In genomic region chr20:38146628-38147027, GRCh38 we compare ENCODE assay signal across 20 cellular contexts. TPM values are rescaled to one million over a fixed set of nuclear protein-coding genes. Genes with fewer than 3 reads are reported as not detected.
DNase-seq lines count a peak whose midpoint lies in the region; ATAC-seq, FAIRE-seq and TF ChIP-seq lines count a peak whose summit lies in the region.
"Had no signal": no experiment of that assay in that cellular context is flagged by ENCODE, and none has a peak within 500 bp of the region (broad histone marks: within the 10 kb centered on the region; RNA-seq: fewer than 3 reads in every experiment).

No MANE protein-coding gene starts in this region.

- in situ Hi-C loops in HepG2 (cut with HindIII; ENCODE audit: extremely low pct_ligation_motif_present, low pct_unique_long_range_greater_than_20kb): no loop called here

- H3K27me3 ChIP-seq in RWPE2 (ENCODE audit: insufficient read depth, poor library complexity, severe bottlenecking) (no peaks in the 10 kb centered on the region), HepG2 (ENCODE audit: control insufficient read depth in 1 of 2, insufficient read depth in 2 of 2, low read length in 2 of 2) (no peaks in the 10 kb centered on the region), uterus (no peaks in the 10 kb centered on the region)
- H3K27me3 ChIP-seq: MG63 had no signal

- no peak for TF ChIP-seq CTCF in RWPE2 (IDR thresholded peaks at IDR 0.05; ENCODE audit: poor library complexity, severe bottlenecking)
- TF ChIP-seq CTCF in HepG2 (CRISPR knock-in tag; IDR thresholded peaks at IDR 0.05): no peak
- TF ChIP-seq CTCF in uterus (IDR thresholded peaks at IDR 0.05): no peak

- ATAC-seq in RWPE2 (ENCODE audit: low read depth): no peak
- ATAC-seq in HepG2: no peak

- no peak overlapping the region for H3K9ac ChIP-seq in HepG2 (ENCODE audit: insufficient read depth, low read depth, low read length)

- WGBS in HepG2 (ENCODE audit: low lambda C conversion rate): 98% methylated on average over 20 of the region's 20 CpGs

- BruUV-seq in HepG2 (replicated peaks; lab: Mats Ljungman, UMichigan): no TSS peak

- TF ChIP-seq EP300 in HepG2 (IDR thresholded peaks at IDR 0.05; ENCODE audit: low read depth in 2 of 2, low read length in 2 of 2) (no peak), HepG2 (CRISPR knock-in tag; IDR thresholded peaks at IDR 0.05; ENCODE audit: borderline replicate concordance) (no peak)

- no peak for TF ChIP-seq RAD21 in HepG2 (CRISPR knock-in tag; IDR thresholded peaks at IDR 0.05)

- TF ChIP-seq POLR2A in HepG2 (IDR thresholded peaks at IDR 0.05; ENCODE audit: insufficient read depth in 1 of 2, low read depth in 2 of 2, low read length in 2 of 2) (no peak), uterus (IDR thresholded peaks at IDR 0.05) (no peak)

- H3K36me3 ChIP-seq in RWPE2 (ENCODE audit: low read depth): peaks cover 21% of the 10 kb centered on the region
- peaks cover 5 to 11% of the 10 kb centered on the region in 2 experiments; a peak in 4 of 5 replicates for H3K36me3 ChIP-seq in HepG2 (replicated peaks in 1 of 2; ENCODE audit: control insufficient read depth in 1 of 2, insufficient read depth in 2 of 2, low read length in 2 of 2)
- H3K36me3 ChIP-seq in uterus: no peaks in the 10 kb centered on the region

- H3K27ac ChIP-seq in RWPE2 (ENCODE audit: poor library complexity, severe bottlenecking): no peak overlapping the region
- no peak overlapping the region for H3K27ac ChIP-seq in HepG2 (ENCODE audit: extremely low read length, insufficient read depth, low read length)
- H3K27ac ChIP-seq in uterus: peak overlapping the region; percentile 73 to 84
- H3K27ac ChIP-seq: C4-2B had no signal

- no peaks in the 10 kb centered on the region for H3K79me2 ChIP-seq in HepG2 (ENCODE audit: insufficient read depth, low read length)

- H3K4me1 ChIP-seq in RWPE2 (ENCODE audit: insufficient read depth, poor library complexity, severe bottlenecking) (peaks cover 28% of the 10 kb centered on the region), HepG2 (ENCODE audit: insufficient read depth, low read length) (peaks cover 43% of the 10 kb centered on the region), uterus (peaks cover 3 to 15% of the 10 kb centered on the region in 2 donors)

- H3K9me3 ChIP-seq in RWPE2 (ENCODE audit: severe bottlenecking) (no peaks in the 10 kb centered on the region), HepG2 (ENCODE audit: low read length) (no peaks in the 10 kb centered on the region), uterus (no peaks in the 10 kb centered on the region)
- H3K9me3 ChIP-seq: MG63 had no signal

- POLR2A ChIA-PET in HepG2 (lab: Yijun Ruan, JAX): no interaction called here

- no peak overlapping the region for H3K4me2 ChIP-seq in HepG2 (ENCODE audit: low read depth, low read length)

- intact Hi-C loops in HepG2 (cut with micrococcal nuclease; ENCODE audit: unreplicated experiment) (no loop called here), uterus (cut with DNase I; ENCODE audit: low total_unique reads) (no loop called here)

- no peak for FAIRE-seq in HepG2 (lab: Jason Lieb, UNC)
- FAIRE-seq: G401.6, GM12892, RCC 7860 had no signal

- H2AFZ ChIP-seq in HepG2 (ENCODE audit: low read length): no peak overlapping the region

- H4K20me1 ChIP-seq in HepG2 (ENCODE audit: insufficient read depth, low read length): no peaks in the 10 kb centered on the region

- H3K4me3 ChIP-seq in RWPE2 (ENCODE audit: severe bottlenecking) (no peak overlapping the region), HepG2 (replicated peaks in 1 of 3; ENCODE audit: insufficient read depth in 1 of 3, low read depth in 2 of 3, low read length in 3 of 3) (no peak overlapping the region), uterus (no peak overlapping the region)
- H3K4me3 ChIP-seq: MG63 had no signal

- peak; percentile 5 for DNase-seq in NCI-H345 (lab: John Stamatoyannopoulos, UW)
- DNase-seq in NCI-H345 treated with DMSO at 0.1 percent for 48 hours (lab: John Stamatoyannopoulos, UW; ENCODE audit: unreplicated experiment): no peak
- DNase-seq in RWPE2 (ENCODE audit: low spot score): peak; percentile 83
- DNase-seq in HepG2 (ENCODE audit: low spot score): no peak
- no peak for DNase-seq in uterus
- no peak for DNase-seq in NCI-H1048 (lab: John Stamatoyannopoulos, UW)
- no peak for DNase-seq in AG08395 (ENCODE audit: low spot score)
- DNase-seq: 8988T; CD8-positive, alpha-beta memory T cell; MG63; NCI-H1436 treated with DMSO at 0.1 percent for 48 hours; NCI-H1930; NCI-H446; NCI-H526; SHP77 had no signal

- CTCF ChIA-PET in HepG2 (lab: Yijun Ruan, JAX; ENCODE audit: low intra/inter-chr PET ratio, low total read pairs): no interaction called here

TF ChIP-seq in HepG2, 621 proteins besides CTCF, POLR2A, EP300 and RAD21 (continues in another document):
- no peak for TF ChIP-seq THAP8 (CRISPR knock-in tag; IDR thresholded peaks at IDR 0.05; ENCODE audit: borderline replicate concordance)
- TF ChIP-seq ZFP41 (CRISPR knock-in tag; IDR thresholded peaks at IDR 0.05; ENCODE audit: borderline replicate concordance): 0 out of 2 replicates have a peak, but pooled peaks have one; percentile 29
- TF ChIP-seq STAG1 (CRISPR knock-in tag; IDR thresholded peaks at IDR 0.05): no peak
- TF ChIP-seq TARDBP (CRISPR knock-in tag; IDR thresholded peaks at IDR 0.05): no peak
- TF ChIP-seq KLF13 (CRISPR knock-in tag; IDR thresholded peaks at IDR 0.05): 0 out of 2 replicates have a peak, but pooled peaks have one; percentile 38
- TF ChIP-seq ZNF768 (CRISPR knock-in tag; IDR thresholded peaks at IDR 0.05): peak; percentile 76; the same call in 1 of the 2 replicates
- TF ChIP-seq ZNF550 (CRISPR knock-in tag; IDR thresholded peaks at IDR 0.05; ENCODE audit: borderline replicate concordance): 0 out of 2 replicates have a peak, but pooled peaks have one; percentile 44
- no peak for TF ChIP-seq SMAD1 (CRISPR knock-in tag; IDR thresholded peaks at IDR 0.05; ENCODE audit: borderline replicate concordance, low read depth)
- TF ChIP-seq MEIS2 (CRISPR knock-in tag; IDR thresholded peaks at IDR 0.05): no peak
- TF ChIP-seq SALL1 (CRISPR knock-in tag; IDR thresholded peaks at IDR 0.05): 0 out of 2 replicates have a peak, but pooled peaks have one; percentile 11
- TF ChIP-seq HNRNPLL (IDR thresholded peaks at IDR 0.05; ENCODE audit: low read depth, low read length, poor library complexity, severe bottlenecking): peak; percentile 32
- TF ChIP-seq ZBTB38 (CRISPR knock-in tag; IDR thresholded peaks at IDR 0.05): peak; percentile 47; the same call in 1 of the 2 replicates
- no peak for TF ChIP-seq ZFP90 (CRISPR knock-in tag; IDR thresholded peaks at IDR 0.05; ENCODE audit: borderline replicate concordance)
- peak; percentile 56 for TF ChIP-seq HNRNPK (IDR thresholded peaks at IDR 0.05; ENCODE audit: low read depth, low read length, poor library complexity, severe bottlenecking)
- peak; percentile 57; the same call in 1 of the 2 replicates for TF ChIP-seq ZNF225 (CRISPR knock-in tag; IDR thresholded peaks at IDR 0.05)
- no peak for TF ChIP-seq SRY (CRISPR knock-in tag; IDR thresholded peaks at IDR 0.05)

RNA-seq across cellular contexts. Expression of gene TGM2, which starts 18.4 kb away (rescaled TPM):
- total RNA-seq in HepG2 (2016; rRNA removed; fragmentation: Illumina TruSeq; extraction: Trizol): 4.2 and 4.5 TPM in 2 replicates
- 0.61 and 0.88 TPM in 2 replicates for total RNA-seq in HepG2 (2016; cell fraction: cytosol; rRNA removed; fragmentation: Illumina TruSeq; extraction: Trizol; ENCODE audit: low read depth)
- 3.3 and 4.3 TPM in 2 replicates for total RNA-seq in HepG2 (2016; cell fraction: insoluble cytoplasmic fraction; rRNA removed; fragmentation: Illumina TruSeq; extraction: Trizol)
- total RNA-seq in HepG2 (2016; cell fraction: membrane; rRNA removed; fragmentation: Illumina TruSeq; extraction: Trizol): 2.1 and 2.3 TPM in 2 replicates
- 4.3 and 4.5 TPM in 2 replicates for total RNA-seq in HepG2 (2016; cell fraction: nucleus; rRNA removed; fragmentation: Illumina TruSeq; extraction: Trizol)
- 46.4 and 52.3 TPM in 2 replicates for polyA plus RNA-seq in HepG2 (2011; rRNA removed)
- polyA plus RNA-seq in HepG2 (2011; cell fraction: cytosol; rRNA removed): 39.7 and 45.8 TPM in 2 replicates
- polyA plus RNA-seq in HepG2 (2011; cell fraction: nucleus; rRNA removed): 48.4 and 54.8 TPM in 2 replicates
- polyA plus RNA-seq in HepG2 (2012): 14.4 and 32.4 TPM in 2 replicates
- 1.5 and 1.8 TPM in 2 replicates for polyA plus RNA-seq in HepG2 (2016; cell fraction: cytosol; fragmentation: Illumina TruSeq; extraction: Trizol; ENCODE audit: low read depth)
- polyA plus RNA-seq in HepG2 (2016; cell fraction: insoluble cytoplasmic fraction; fragmentation: Illumina TruSeq; extraction: Trizol; ENCODE audit: low read depth): 5.3 and 7.5 TPM in 2 replicates
- 2.5 TPM in 2 replicates for polyA plus RNA-seq in HepG2 (2016; cell fraction: membrane; fragmentation: Illumina TruSeq; extraction: Trizol; ENCODE audit: low read depth)
- 7.7 and 9.8 TPM in 2 replicates for polyA plus RNA-seq in HepG2 (2016; cell fraction: nucleus; fragmentation: Illumina TruSeq; extraction: Trizol; ENCODE audit: insufficient read depth, low read depth)
- polyA minus RNA-seq in HepG2 (2011; rRNA and poly(A)+ RNA removed; ENCODE audit: low replicate concordance): 39.1 and 112 TPM in 2 replicates
- polyA minus RNA-seq in HepG2 (2011; cell fraction: cytosol; rRNA and poly(A)+ RNA removed): 43.5 and 48.8 TPM in 2 replicates
- polyA minus RNA-seq in HepG2 (2011; cell fraction: nucleus; rRNA and poly(A)+ RNA removed): 26.7 and 32.2 TPM in 2 replicates
- 100 to 1,000 TPM; 136 to 639 (median 209) TPM for total RNA-seq in uterus
- total RNA-seq: CD8-positive, alpha-beta memory T cell; OCI-LY7 had no signal
- polyA plus RNA-seq: CD8-positive, alpha-beta memory T cell had no signal

Comparison
In these comparisons a context has a peak if more than half of its experiments do, and no peak if none do; other contexts are left out.
1. DNase-seq: peak in NCI-H345 (single experiment) and RWPE2 (single experiment); none in NCI-H345 treated with DMSO at 0.1 percent for 48 hours (single experiment), HepG2 (single experiment), uterus (0 of 2), NCI-H1048 (single experiment) and AG08395 (single experiment).
2. H3K27ac ChIP-seq: peak in uterus (2 of 2); none in RWPE2 (single experiment) and HepG2 (single experiment).
3. RNA of gene TGM2, which starts 18.4 kb away (total RNA-seq): 136 to 639 TPM in uterus; 0.61 to 4.5 TPM in HepG2; every median in the first group is over 10 times any median in the second.